10 cellular contexts compared by ENCODE assay signal in the genomic region with DNA sequence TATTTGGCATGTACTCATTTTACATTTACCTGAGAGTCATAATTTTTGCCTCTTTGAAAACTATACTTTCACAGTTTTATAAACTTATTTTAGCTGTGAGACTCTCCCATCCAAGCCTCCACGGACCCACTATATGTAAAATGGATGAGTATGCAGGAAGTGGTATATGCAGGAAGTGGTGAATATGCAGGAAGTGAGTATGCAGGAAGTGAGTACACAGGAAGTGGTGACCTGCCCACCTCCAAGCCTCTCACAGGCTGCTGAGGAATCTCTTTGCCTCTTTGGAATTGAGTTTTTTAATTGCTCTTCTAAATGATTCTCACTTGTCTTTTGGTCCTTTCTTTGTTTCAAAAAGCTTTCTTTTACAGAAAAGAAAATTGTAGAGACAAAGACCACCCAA.
DNase-seq lines count a peak whose midpoint lies in the region; ATAC-seq, FAIRE-seq and TF ChIP-seq lines count a peak whose summit lies in the region.
"Had no signal": no experiment of that assay in that cellular context is flagged by ENCODE, and none has a peak within 500 bp of the region (broad histone marks: within the 10 kb centered on the region; RNA-seq: fewer than 3 reads in every experiment).

No MANE protein-coding gene starts in this region.

- no peak overlapping the region for H2BK120ac ChIP-seq in mesendoderm (ENCODE audit: low read depth, low read length)

- no peak overlapping the region for H3K4me2 ChIP-seq in mesendoderm (ENCODE audit: low read length)

- H3K36me3 ChIP-seq in kidney (ENCODE audit: control insufficient read depth in 1 of 2, insufficient read depth in 2 of 2, low read length in 2 of 2) = no peaks in the 10 kb centered on the region
- no peaks in the 10 kb centered on the region for H3K36me3 ChIP-seq in mesendoderm (ENCODE audit: control insufficient read depth, insufficient read depth, low read length)
- H3K36me3 ChIP-seq: SJCRH30 had no signal

- no peak for FAIRE-seq in kidney (lab: Jason Lieb, UNC)

- no peaks in the 10 kb centered on the region for H3K79me2 ChIP-seq in mesendoderm (ENCODE audit: control insufficient read depth, insufficient read depth, low read length)

- no peak overlapping the region for H3K4me3 Mint-ChIP-seq in activated CD4-positive, alpha-beta memory T cell treated with anti-CD3 and anti-CD28 coated beads, Interleukin-2, amount 10 ng/mL, durations not matched to agents 7 days and 5 days
- peak overlapping the region; percentile 23 to 91 (median 67) for H3K4me3 Mint-ChIP-seq in naive thymus-derived CD8-positive, alpha-beta T cell
- H3K4me3 Mint-ChIP-seq: nephron had no signal

- CTCF ChIA-PET in activated CD4-positive, alpha-beta memory T cell treated with anti-CD3 and anti-CD28 coated beads, Interleukin-2, amount 10 ng/mL, durations not matched to agents 7 days and 5 days (lab: Charles Lee) = interaction anchor here (1.2 to 2.2 kb wide), 4 partner anchors 11 to 111 kb away, joined by 3 to 13 read pairs (median 8); partner anchors contain the start of gene KBTBD8

- H3K23ac ChIP-seq in mesendoderm (ENCODE audit: low read length) = no peak overlapping the region

- intact Hi-C loops in kidney (cut with DNase I) = no loop called here

- H3K27ac ChIP-seq in kidney (ENCODE audit: low read depth in 2 of 2, low read length in 2 of 2) = no peak overlapping the region
- H3K27ac ChIP-seq in mesendoderm (ENCODE audit: low read depth, low read length) = no peak overlapping the region
- no peak overlapping the region for H3K27ac ChIP-seq in coronary artery
- H3K27ac ChIP-seq: SJCRH30 had no signal

- H3K79me1 ChIP-seq in mesendoderm (ENCODE audit: low read length) = no peaks in the 10 kb centered on the region

- peak; percentile 98 for ATAC-seq in GM19452 (IDR thresholded peaks at IDR 0.05; ENCODE audit: unreplicated experiment)
- peak; percentile 72 to 100 for ATAC-seq in naive thymus-derived CD8-positive, alpha-beta T cell

- no peak overlapping the region for H3K18ac ChIP-seq in mesendoderm (ENCODE audit: low read length)

- H3K36me3 Mint-ChIP-seq in activated CD4-positive, alpha-beta memory T cell treated with anti-CD3 and anti-CD28 coated beads, Interleukin-2, amount 10 ng/mL, durations not matched to agents 7 days and 5 days (ENCODE audit: low read depth) = peaks cover 28% of the 10 kb centered on the region
- H3K36me3 Mint-ChIP-seq in naive thymus-derived CD8-positive, alpha-beta T cell = peaks cover 0 to 54% (median 52%) of the 10 kb centered on the region in 3 donors

- TF ChIP-seq CTCF in kidney (IDR thresholded peaks at IDR 0.05; ENCODE audit: borderline replicate concordance, extremely low read depth, insufficient read depth) = no peak
- TF ChIP-seq CTCF in coronary artery (IDR thresholded peaks at IDR 0.05) = no peak

- DNase-seq in HS-5 (ENCODE audit: low read depth) = peak; percentile 63
- peak; percentile 70 for DNase-seq in activated CD4-positive, alpha-beta memory T cell treated with anti-CD3 and anti-CD28 coated beads, Interleukin-2, amount 10 ng/mL, durations not matched to agents 7 days and 5 days
- peak in 9 of 10 donors; percentile 3 to 73 (median 46) for DNase-seq in naive thymus-derived CD8-positive, alpha-beta T cell
- DNase-seq in kidney = no peak
- no peak for DNase-seq in mesendoderm
- DNase-seq in nucleus accumbens (lab: John Stamatoyannopoulos, UW) = no peak
- DNase-seq in coronary artery (ENCODE audit: low spot score) = no peak

- H3K27ac Mint-ChIP-seq in activated CD4-positive, alpha-beta memory T cell treated with anti-CD3 and anti-CD28 coated beads, Interleukin-2, amount 10 ng/mL, durations not matched to agents 7 days and 5 days = peak overlapping the region; percentile 81
- peak overlapping the region; percentile 41 to 96 (median 87) for H3K27ac Mint-ChIP-seq in naive thymus-derived CD8-positive, alpha-beta T cell
- H3K27ac Mint-ChIP-seq: nephron had no signal

- H3K56ac ChIP-seq in mesendoderm (ENCODE audit: low read length) = no peak overlapping the region

- no CpG with 5 or more reads among the region's 1 CpG for WGBS in mesendoderm (ENCODE audit: extremely low coverage, insufficient coverage, low lambda C conversion rate)

- H3K27me3 ChIP-seq in mesendoderm (ENCODE audit: insufficient read depth, low read length, poor library complexity) = no peaks in the 10 kb centered on the region
- H3K27me3 ChIP-seq: SJCRH30 had no signal

- H3K4ac ChIP-seq in mesendoderm (ENCODE audit: low read depth, low read length) = no peak overlapping the region

- H4K8ac ChIP-seq in mesendoderm (ENCODE audit: low read depth, low read length) = no peak overlapping the region

- H2AK5ac ChIP-seq in mesendoderm (ENCODE audit: low read length) = no peak overlapping the region

- H3K4me3 ChIP-seq in kidney (ENCODE audit: low read length in 2 of 2) = no peak overlapping the region
- H3K4me3 ChIP-seq in mesendoderm (ENCODE audit: low read length) = no peak overlapping the region
- no peak overlapping the region for H3K4me3 ChIP-seq in coronary artery
- H3K4me3 ChIP-seq: SJCRH30 had no signal

- POLR2A ChIA-PET in activated CD4-positive, alpha-beta memory T cell treated with anti-CD3 and anti-CD28 coated beads, Interleukin-2, amount 10 ng/mL, durations not matched to agents 7 days and 5 days (lab: Charles Lee) = interaction anchor here (0.6 to 1.9 kb wide), 5 partner anchors 10 to 111 kb away, joined by 3 to 9 read pairs (median 3); partner anchors contain the start of gene KBTBD8
- POLR2A ChIA-PET in naive thymus-derived CD8-positive, alpha-beta T cell (lab: Charles Lee) = interaction anchor here (1.2 kb wide), 1 partner anchor 10 kb away, joined by 3 read pairs; no protein-coding TSS in a partner anchor

- H2BK15ac ChIP-seq in mesendoderm (replicated peaks; ENCODE audit: low read depth) = no peak overlapping the region

- H3K9me3 ChIP-seq in kidney (ENCODE audit: control insufficient read depth in 1 of 2, low read length in 2 of 2) = no peaks in the 10 kb centered on the region
- H3K9me3 ChIP-seq: SJCRH30 had no signal

- peaks cover 5% of the 10 kb centered on the region for H3K27me3 Mint-ChIP-seq in activated CD4-positive, alpha-beta memory T cell treated with anti-CD3 and anti-CD28 coated beads, Interleukin-2, amount 10 ng/mL, durations not matched to agents 7 days and 5 days
- H3K27me3 Mint-ChIP-seq in naive thymus-derived CD8-positive, alpha-beta T cell = peaks cover 0 to 9% (median 0%) of the 10 kb centered on the region in 5 donors

- H3K4me1 Mint-ChIP-seq in activated CD4-positive, alpha-beta memory T cell treated with anti-CD3 and anti-CD28 coated beads, Interleukin-2, amount 10 ng/mL, durations not matched to agents 7 days and 5 days = peaks cover 23% of the 10 kb centered on the region
- H3K4me1 Mint-ChIP-seq in naive thymus-derived CD8-positive, alpha-beta T cell = peaks cover 10 to 31% (median 25%) of the 10 kb centered on the region in 4 donors
- H3K4me1 Mint-ChIP-seq: nephron had no signal

- no peak overlapping the region for H2BK5ac ChIP-seq in mesendoderm (ENCODE audit: low read length)

- H3K9ac ChIP-seq in kidney (ENCODE audit: low read length in 2 of 2) (no peak overlapping the region), mesendoderm (ENCODE audit: low read length) (no peak overlapping the region)

- peaks cover 42% of the 10 kb centered on the region for H3K9me3 Mint-ChIP-seq in activated CD4-positive, alpha-beta memory T cell treated with anti-CD3 and anti-CD28 coated beads, Interleukin-2, amount 10 ng/mL, durations not matched to agents 7 days and 5 days
- H3K9me3 Mint-ChIP-seq in naive thymus-derived CD8-positive, alpha-beta T cell = peaks cover 29 to 73% (median 47%) of the 10 kb centered on the region in 9 donors

- no peak overlapping the region for H4K5ac ChIP-seq in mesendoderm (ENCODE audit: low read length)

- no peaks in the 10 kb centered on the region for H3K4me1 ChIP-seq in kidney (ENCODE audit: control insufficient read depth in 1 of 2, insufficient read depth in 1 of 2, low read depth in 1 of 2, low read length in 2 of 2)
- H3K4me1 ChIP-seq in mesendoderm (ENCODE audit: control insufficient read depth, low read depth, low read length) = no peaks in the 10 kb centered on the region
- H3K4me1 ChIP-seq: SJCRH30 had no signal

Comparison
In these comparisons a context has a peak if more than half of its experiments do, and no peak if none do; other contexts are left out.
1. DNase-seq: peak in HS-5 (single experiment), activated CD4-positive, alpha-beta memory T cell treated with anti-CD3 and anti-CD28 coated beads, Interleukin-2, amount 10 ng/mL, durations not matched to agents 7 days and 5 days (single experiment) and naive thymus-derived CD8-positive, alpha-beta T cell (9 of 10); none in kidney (single experiment), mesendoderm (single experiment), nucleus accumbens (0 of 56) and coronary artery (single experiment).